ENCODE assay signal across 16 cellular contexts in the genomic region with DNA sequence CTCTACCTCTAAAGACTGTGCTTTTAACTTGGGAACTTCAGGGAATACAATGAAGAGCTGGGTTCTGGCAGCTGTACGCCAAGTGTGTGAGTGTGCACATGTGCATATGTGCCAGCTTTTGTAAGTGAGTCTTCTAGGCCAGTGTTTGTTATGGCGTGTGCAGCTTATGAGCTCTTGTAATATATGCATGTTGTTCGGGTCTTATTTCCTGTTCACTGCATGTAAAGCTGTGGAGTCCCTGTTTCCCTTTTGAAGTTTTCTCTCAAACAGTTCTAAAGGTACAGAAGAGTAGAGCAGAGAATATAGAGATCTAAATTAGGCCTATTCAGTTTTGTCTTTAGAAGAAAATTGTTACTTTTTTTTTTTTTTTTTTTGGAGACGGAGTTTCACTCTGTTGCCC. TPM values are rescaled to one million over a fixed set of nuclear protein-coding genes. Genes with fewer than 3 reads are reported as not detected.
DNase-seq lines count a peak whose midpoint lies in the region; ATAC-seq and TF ChIP-seq lines count a peak whose summit lies in the region.
"Had no signal": no experiment of that assay in that cellular context is flagged by ENCODE, and none has a peak within 500 bp of the region (broad histone marks: within the 10 kb centered on the region; RNA-seq: fewer than 3 reads in every experiment).

No MANE protein-coding gene starts in this region.

- H3K9me3 Mint-ChIP-seq in naive B cell: no peaks in the 10 kb centered on the region
- H3K9me3 Mint-ChIP-seq: dendritic cell treated with granulocyte-macrophage colony-stimulating factor and Interleukin-4, amounts not matched to agents 40 ng/mL and 50 ng/mL, for 4 days; H9 had no signal

- peak overlapping the region in 5 of 6 donors; percentile 1 to 63 (median 20) for H3K27ac Mint-ChIP-seq in naive B cell
- H3K27ac Mint-ChIP-seq: dendritic cell treated with granulocyte-macrophage colony-stimulating factor and Interleukin-4, amounts not matched to agents 40 ng/mL and 50 ng/mL, for 4 days; H9 had no signal

- ATAC-seq in GM21529 (IDR thresholded peaks at IDR 0.05; ENCODE audit: unreplicated experiment) (peak; percentile 61), naive B cell (ENCODE audit: low read depth in 2 of 2) (peak in 1 of 2 donors; percentile 25), GM19452 (IDR thresholded peaks at IDR 0.05; ENCODE audit: unreplicated experiment) (no peak), GM18907 (IDR thresholded peaks at IDR 0.05; ENCODE audit: unreplicated experiment) (no peak)
- ATAC-seq: gastroesophageal sphincter, left ventricle myocardium superior had no signal

- DNase-seq in GM10266 (ENCODE audit: extremely low spot score) (peak; percentile 22), NCI-H446 treated with DMSO at 0.1 percent for 48 hours (lab: John Stamatoyannopoulos, UW) (peak; percentile 66), naive B cell (no peak), NCI-H2196 treated with DMSO at 0.1 percent for 48 hours (lab: John Stamatoyannopoulos, UW; ENCODE audit: unreplicated experiment) (no peak), NCI-H510A treated with DMSO at 0.1 percent for 48 hours (lab: John Stamatoyannopoulos, UW) (no peak)
- DNase-seq: activated gamma-delta T cell; H9; left ventricle myocardium superior; stimulated activated CD4-positive, alpha-beta T cell treated with anti-CD3 and anti-CD28 coated beads, Interleukin-2, amount 100 ng/mL, for 48 hours; substantia nigra; T1000 had no signal

- no peaks in the 10 kb centered on the region for H3K27me3 Mint-ChIP-seq in naive B cell
- H3K27me3 Mint-ChIP-seq: dendritic cell treated with granulocyte-macrophage colony-stimulating factor and Interleukin-4, amounts not matched to agents 40 ng/mL and 50 ng/mL, for 4 days had no signal

- TF ChIP-seq CTCF in GM10266 (IDR thresholded peaks at IDR 0.05; ENCODE audit: control insufficient read depth, insufficient read depth, low read depth, missing control alignments): no peak

- peak overlapping the region in 4 of 8 donors; percentile 0 to 18 (median 10) for H3K4me3 Mint-ChIP-seq in naive B cell
- H3K4me3 Mint-ChIP-seq: dendritic cell treated with granulocyte-macrophage colony-stimulating factor and Interleukin-4, amounts not matched to agents 40 ng/mL and 50 ng/mL, for 4 days; H9 had no signal

- H3K4me1 Mint-ChIP-seq in naive B cell: peaks cover 36 to 46% (median 43%) of the 10 kb centered on the region in 3 donors

- peaks cover 12 to 23% of the 10 kb centered on the region in 2 donors for H3K36me3 Mint-ChIP-seq in naive B cell

RNA-seq across cellular contexts. Expression of a gene that starts 30.6 kb away (rescaled TPM):
- 10 to 100 TPM in 4 of 6 donors, 1 to 10 TPM in 2; 6.6 to 14.6 (median 11.3) TPM for polyA plus RNA-seq in naive B cell (ENCODE audit: low read depth in 6 of 6)

Comparison
In these comparisons a context has a peak if more than half of its experiments do, and no peak if none do; other contexts are left out.
1. DNase-seq: peak in GM10266 (single experiment) and NCI-H446 treated with DMSO at 0.1 percent for 48 hours (single experiment); none in naive B cell (single experiment), NCI-H2196 treated with DMSO at 0.1 percent for 48 hours (single experiment) and NCI-H510A treated with DMSO at 0.1 percent for 48 hours (single experiment).